Comparison of ENCODE assay signal across 2 cellular contexts in genomic region chr5:57299945-57300344, GRCh38.
TF ChIP-seq lines count a peak whose summit lies in the region.

No MANE protein-coding gene starts in this region.

TF ChIP-seq in A549, 52 proteins besides CTCF, POLR2A, EP300 and RAD21:
- TF ChIP-seq ELK1 (IDR thresholded peaks at IDR 0.05; ENCODE audit: low read depth, low read length), result no peak
- TF ChIP-seq SREBF2 (IDR thresholded peaks at IDR 0.05), result no peak
- no peak for TF ChIP-seq TP53 (CRISPR knock-in tag; IDR thresholded peaks at IDR 0.05)
- no peak for TF ChIP-seq RFX5 (IDR thresholded peaks at IDR 0.05)
- no peak for TF ChIP-seq E2F6 (IDR thresholded peaks at IDR 0.05; ENCODE audit: borderline replicate concordance, low read depth)
- TF ChIP-seq RCOR1 (IDR thresholded peaks at IDR 0.05; ENCODE audit: low read depth, low read length), result no peak
- no peak for TF ChIP-seq NR3C1 (IDR thresholded peaks at IDR 0.05)
- TF ChIP-seq EHMT2 (IDR thresholded peaks at IDR 0.05; ENCODE audit: low read depth), result no peak
- no peak for TF ChIP-seq ATOH8 (CRISPR knock-in tag; IDR thresholded peaks at IDR 0.05; ENCODE audit: low read depth)
- no peak for TF ChIP-seq HOXB13 (CRISPR knock-in tag; IDR thresholded peaks at IDR 0.05; ENCODE audit: low read depth)
- TF ChIP-seq HOXB5 (CRISPR knock-in tag; IDR thresholded peaks at IDR 0.05), result no peak
- no peak for TF ChIP-seq MAZ (IDR thresholded peaks at IDR 0.05; ENCODE audit: borderline replicate concordance, low read depth, low read length)
- no peak for TF ChIP-seq MYC (IDR thresholded peaks at IDR 0.05; ENCODE audit: borderline replicate concordance, low read length)
- TF ChIP-seq JUNB (IDR thresholded peaks at IDR 0.05), result no peak
- no peak for TF ChIP-seq PBX3 (IDR thresholded peaks at IDR 0.05)
- no peak for TF ChIP-seq NPAS2 (CRISPR knock-in tag; IDR thresholded peaks at IDR 0.05; ENCODE audit: borderline replicate concordance)
- no peak for TF ChIP-seq POLR2AphosphoS2 (conservative IDR thresholded peaks at IDR 0.05; ENCODE audit: low read length)
- TF ChIP-seq HOXA7 (CRISPR knock-in tag; IDR thresholded peaks at IDR 0.05), result no peak

TF ChIP-seq in IMR-90, 13 proteins besides CTCF, POLR2A, EP300 and RAD21:
- TF ChIP-seq USF2 (IDR thresholded peaks at IDR 0.05; ENCODE audit: low read depth, low read length) (no peak), NFE2L2 (IDR thresholded peaks at IDR 0.05; ENCODE audit: low read depth, low read length) (no peak), FOS (IDR thresholded peaks at IDR 0.05; ENCODE audit: low read depth, low read length) (no peak), CHD1 (IDR thresholded peaks at IDR 0.05; ENCODE audit: low read depth, low read length) (no peak), ELK1 (IDR thresholded peaks at IDR 0.05; ENCODE audit: borderline replicate concordance, low read depth, low read length) (no peak)
